Comparison of ENCODE assay signal across 15 cellular contexts in genomic region chr10:20888620-20889337, GRCh38. TPM values are rescaled to one million over a fixed set of nuclear protein-coding genes. Genes with fewer than 3 reads are reported as not detected.
DNase-seq lines count a peak whose midpoint lies in the region; ATAC-seq and TF ChIP-seq lines count a peak whose summit lies in the region.
"Had no signal": no experiment of that assay in that cellular context is flagged by ENCODE, and none has a peak within 500 bp of the region (broad histone marks: within the 10 kb centered on the region; RNA-seq: fewer than 3 reads in every experiment).

No MANE protein-coding gene starts in this region.

- no peaks in the 10 kb centered on the region for H3F3A ChIP-seq in GM23248 (ENCODE audit: insufficient read depth)

- H3K4me2 ChIP-seq in GM23248 (ENCODE audit: unreplicated experiment): no peak overlapping the region

- H3K79me2 ChIP-seq in ACC112 (ENCODE audit: control insufficient read depth, insufficient read depth, low read length, unreplicated experiment) (no peaks in the 10 kb centered on the region), GM23248 (ENCODE audit: insufficient read depth) (no peaks in the 10 kb centered on the region)

- H3K27ac ChIP-seq in ACC112 (ENCODE audit: low read depth, low read length) (no peak overlapping the region), GM23248 (no peak overlapping the region)
- H3K27ac ChIP-seq: psoas muscle had no signal

- WGBS in GM23248 (ENCODE audit: low coverage in 1 of 2, low lambda C conversion rate in 2 of 2, missing lambda C conversion rate in 2 of 2), 2 experiments: 23 to 26% methylated on average over 7 of the region's 7 CpGs

- H2AFZ ChIP-seq in ACC112 (ENCODE audit: low read length, unreplicated experiment): no peak overlapping the region
- no peak overlapping the region for H2AFZ ChIP-seq in GM23248

- H3K36me3 ChIP-seq in ACC112 (ENCODE audit: insufficient read depth, low read length) (no peaks in the 10 kb centered on the region), GM23248 (ENCODE audit: low read depth) (no peaks in the 10 kb centered on the region)

- ATAC-seq in HG03135 (IDR thresholded peaks at IDR 0.05; ENCODE audit: unreplicated experiment): no peak
- ATAC-seq: GM12878, psoas muscle had no signal

- no peak for TF ChIP-seq CTCF in fibroblast of mammary gland (conservative IDR thresholded peaks at IDR 0.05; ENCODE audit: control insufficient read depth, insufficient read depth, low read depth, low read length)

- peak; percentile 3 for DNase-seq in GM23248
- DNase-seq in OCI-M1 (lab: John Stamatoyannopoulos, UW): peak; percentile 21
- peak; percentile 46 for DNase-seq in fibroblast of mammary gland (ENCODE audit: low read depth)
- DNase-seq in retina: no peak
- DNase-seq in DMS79 treated with DMSO at 0.1 percent for 48 hours (lab: John Stamatoyannopoulos, UW): no peak
- DNase-seq: activated CD4-positive, alpha-beta memory T cell treated with anti-CD3 and anti-CD28 coated beads for 36 hours; caudate nucleus; CD4-positive, alpha-beta T cell; head of caudate nucleus; NCI-H187; psoas muscle; stimulated activated CD4-positive, alpha-beta T cell treated with anti-CD3 and anti-CD28 coated beads, Interleukin-15, amount 100 ng/mL, for 24 hours had no signal

- H3K4me1 ChIP-seq in ACC112 (ENCODE audit: control insufficient read depth, insufficient read depth, low read length, unreplicated experiment): peaks cover 24% of the 10 kb centered on the region
- H3K4me1 ChIP-seq in GM23248 (ENCODE audit: insufficient read depth): 0 out of 2 replicates have a peak, but pooled peaks cover 8% of the 10 kb centered on the region
- H3K4me1 ChIP-seq: psoas muscle had no signal

- H3K9ac ChIP-seq in GM23248: no peak overlapping the region

- no peaks in the 10 kb centered on the region for H3K9me3 ChIP-seq in GM23248 (ENCODE audit: low read depth)
- H3K9me3 ChIP-seq: psoas muscle had no signal

- in situ Hi-C loops in GM23248 (cut with MboI): no loop called here

- H3K27me3 ChIP-seq in ACC112 (ENCODE audit: insufficient read depth, low read length) (no peaks in the 10 kb centered on the region), GM23248 (replicated peaks; ENCODE audit: insufficient read depth) (peaks cover 18% of the 10 kb centered on the region)

- no peaks in the 10 kb centered on the region for H4K20me1 ChIP-seq in GM23248 (ENCODE audit: insufficient read depth)

- H3K4me3 ChIP-seq in ACC112 (ENCODE audit: low read depth, low read length): peak overlapping the region; percentile 12; the same call in 1 of the 2 replicates
- no peak overlapping the region for H3K4me3 ChIP-seq in GM23248
- no peak overlapping the region for H3K4me3 ChIP-seq in fibroblast of mammary gland (ENCODE audit: control insufficient read depth, low read depth, low read length)
- H3K4me3 ChIP-seq: GM12878, psoas muscle had no signal

- H3K9me2 ChIP-seq in GM23248 (ENCODE audit: insufficient read depth): no peaks in the 10 kb centered on the region

RNA-seq across cellular contexts. Expression of gene NEBL, which starts 8.3 kb away (rescaled TPM):
- not detected in 2 replicates for total RNA-seq in GM23248 (2014; rRNA removed; shearing (Covaris generic))
- not detected in 2 replicates for polyA plus RNA-seq in GM23248 (2016; fragmentation: Nextera tagmentation; extraction: Ambion mirVana)
- total RNA-seq: activated CD4-positive, alpha-beta memory T cell treated with anti-CD3 and anti-CD28 coated beads for 36 hours had no signal

Comparison
In these comparisons a context has a peak if more than half of its experiments do, and no peak if none do; other contexts are left out.
1. DNase-seq: peak in GM23248 (single experiment), OCI-M1 (single experiment) and fibroblast of mammary gland (single experiment); none in retina (single experiment) and DMS79 treated with DMSO at 0.1 percent for 48 hours (single experiment).